10 cellular contexts compared by ENCODE assay signal in genomic region chr14:96205059-96205993, GRCh38. TPM values are rescaled to one million over a fixed set of nuclear protein-coding genes. Genes with fewer than 3 reads are reported as not detected.
DNase-seq lines count a peak whose midpoint lies in the region; ATAC-seq, FAIRE-seq and TF ChIP-seq lines count a peak whose summit lies in the region.
"Had no signal": no experiment of that assay in that cellular context is flagged by ENCODE, and none has a peak within 500 bp of the region (broad histone marks: within the 10 kb centered on the region; RNA-seq: fewer than 3 reads in every experiment).

No MANE protein-coding gene starts in this region.

- peak overlapping the region; percentile 45 for H3K4me3 ChIP-seq in SJCRH30
- peak overlapping the region; percentile 53 to 56 for H3K4me3 ChIP-seq in gastroesophageal sphincter
- peak overlapping the region; percentile 59 for H3K4me3 ChIP-seq in rectal smooth muscle tissue (ENCODE audit: low read length)

- peaks cover 6% of the 10 kb centered on the region; the same call in 1 of the 2 replicates for H3K4me1 ChIP-seq in ES-I3 (ENCODE audit: insufficient read depth, low read length)
- peaks cover 4% of the 10 kb centered on the region; the same call in 1 of the 2 replicates for H3K4me1 ChIP-seq in SJCRH30
- peaks cover 0 to 29% (median 7%) of the 10 kb centered on the region in 3 donors for H3K4me1 ChIP-seq in gastroesophageal sphincter
- H3K4me1 ChIP-seq in rectal smooth muscle tissue (ENCODE audit: control insufficient read depth, insufficient read depth, low read length): peaks cover 11% of the 10 kb centered on the region

- TF ChIP-seq POLR2A in gastroesophageal sphincter (IDR thresholded peaks at IDR 0.05): no peak

- 15 to 80% methylated on average over 2 to 4 of the region's 21 CpGs for WGBS in gastroesophageal sphincter (ENCODE audit: low coverage in 1 of 2), 2 donors

- peaks cover 6% of the 10 kb centered on the region for H3K4me1 Mint-ChIP-seq in activated T-cell treated with anti-CD3 and anti-CD28 coated beads, Interleukin-2, amount 50 U/mL, for 72 hours (ENCODE audit: low read depth)

- H3K9me3 ChIP-seq in ES-I3 (ENCODE audit: control insufficient read depth, insufficient read depth, low read length) (no peaks in the 10 kb centered on the region), SJCRH30 (replicated peaks) (no peaks in the 10 kb centered on the region), gastroesophageal sphincter (no peaks in the 10 kb centered on the region)

- H3K36me3 ChIP-seq in ES-I3 (ENCODE audit: insufficient read depth, low read length) (no peaks in the 10 kb centered on the region), SJCRH30 (no peaks in the 10 kb centered on the region), gastroesophageal sphincter (no peaks in the 10 kb centered on the region), rectal smooth muscle tissue (ENCODE audit: control insufficient read depth, insufficient read depth, low read length) (no peaks in the 10 kb centered on the region)

- no peak for TF ChIP-seq CTCF in gastroesophageal sphincter (IDR thresholded peaks at IDR 0.05)

- TF ChIP-seq EP300 in gastroesophageal sphincter (IDR thresholded peaks at IDR 0.05): no peak

- no peak overlapping the region for H3K27ac ChIP-seq in SJCRH30
- peak overlapping the region; percentile 4 to 83 (median 79) for H3K27ac ChIP-seq in gastroesophageal sphincter
- peak overlapping the region; percentile 75 for H3K27ac ChIP-seq in rectal smooth muscle tissue (ENCODE audit: low read depth, low read length)

- ATAC-seq in gastroesophageal sphincter: peak; percentile 13
- ATAC-seq in activated T-cell treated with anti-CD3 and anti-CD28 coated beads, Interleukin-2, amount 50 U/mL, for 72 hours (replicated peaks in 1 of 2): no peak
- ATAC-seq in HG03439 (IDR thresholded peaks at IDR 0.05; ENCODE audit: unreplicated experiment): no peak

- peaks cover 26% of the 10 kb centered on the region for H3K27me3 Mint-ChIP-seq in activated T-cell treated with anti-CD3 and anti-CD28 coated beads, Interleukin-2, amount 50 U/mL, for 72 hours (ENCODE audit: low read depth)

- H3K27ac Mint-ChIP-seq in activated T-cell treated with anti-CD3 and anti-CD28 coated beads, Interleukin-2, amount 50 U/mL, for 72 hours: no peak overlapping the region

- no peak for FAIRE-seq in urothelium cell line (lab: Jason Lieb, UNC)

- H3K9ac ChIP-seq in ES-I3 (ENCODE audit: low read depth, low read length) (peak overlapping the region; percentile 63; the same call in 1 of the 2 replicates), rectal smooth muscle tissue (ENCODE audit: low read length) (peak overlapping the region; percentile 51)

- no peaks in the 10 kb centered on the region for H3K36me3 Mint-ChIP-seq in activated T-cell treated with anti-CD3 and anti-CD28 coated beads, Interleukin-2, amount 50 U/mL, for 72 hours (ENCODE audit: insufficient read depth in 2 of 2)

- no peak overlapping the region for H3K4me3 Mint-ChIP-seq in activated T-cell treated with anti-CD3 and anti-CD28 coated beads, Interleukin-2, amount 50 U/mL, for 72 hours

- DNase-seq in SJCRH30 (no peak), urothelium cell line (ENCODE audit: low spot score) (no peak), NCI-H345 (lab: John Stamatoyannopoulos, UW) (no peak)
- DNase-seq in activated T-cell treated with anti-CD3 and anti-CD28 coated beads, Interleukin-2, amount 50 U/mL, for 72 hours: no peak
- DNase-seq: activated CD4-positive, alpha-beta T cell treated with anti-CD3 and anti-CD28 coated beads, Interleukin-2, amount 50 U/mL, for 4 hours; stimulated activated naive CD4-positive, alpha-beta T cell treated with Interleukin-2 at 50 U/mL for 16 hours had no signal

- no peaks in the 10 kb centered on the region for H3K27me3 ChIP-seq in SJCRH30
- H3K27me3 ChIP-seq in gastroesophageal sphincter: peaks cover 12% of the 10 kb centered on the region
- no peaks in the 10 kb centered on the region for H3K27me3 ChIP-seq in rectal smooth muscle tissue (ENCODE audit: control insufficient read depth, insufficient read depth, low read length)

- H3K9me3 Mint-ChIP-seq in activated T-cell treated with anti-CD3 and anti-CD28 coated beads, Interleukin-2, amount 50 U/mL, for 72 hours: no peaks in the 10 kb centered on the region

RNA-seq across cellular contexts. Expression of gene BDKRB2, which starts 0.7 kb away (rescaled TPM):
- 0.03 TPM in 1 of 2 replicates, not detected in the other for total RNA-seq in SJCRH30 (2014; rRNA removed; shearing (Covaris generic))
- 10 to 100 TPM in 1 of 4 donors, 1 to 10 TPM in 3; 3.3 to 13.6 (median 8.3) TPM for total RNA-seq in gastroesophageal sphincter
- total RNA-seq in activated T-cell treated with anti-CD3 and anti-CD28 coated beads, Interleukin-2, amount 50 U/mL, for 72 hours: not detected

RNA-seq across cellular contexts. Expression of gene BDKRB1, which starts 50.7 kb away (rescaled TPM):
- 2.0 and 2.3 TPM in 2 replicates for total RNA-seq in SJCRH30 (2014; rRNA removed; shearing (Covaris generic))
- total RNA-seq in gastroesophageal sphincter: 1 to 10 TPM in 2 of 4 donors, under 1 TPM in 1, not detected in 1; 0.50 to 7.9 (median 1.2) TPM
- total RNA-seq in activated T-cell treated with anti-CD3 and anti-CD28 coated beads, Interleukin-2, amount 50 U/mL, for 72 hours: not detected
